16 cellular contexts compared by ENCODE assay signal in the genomic region with DNA sequence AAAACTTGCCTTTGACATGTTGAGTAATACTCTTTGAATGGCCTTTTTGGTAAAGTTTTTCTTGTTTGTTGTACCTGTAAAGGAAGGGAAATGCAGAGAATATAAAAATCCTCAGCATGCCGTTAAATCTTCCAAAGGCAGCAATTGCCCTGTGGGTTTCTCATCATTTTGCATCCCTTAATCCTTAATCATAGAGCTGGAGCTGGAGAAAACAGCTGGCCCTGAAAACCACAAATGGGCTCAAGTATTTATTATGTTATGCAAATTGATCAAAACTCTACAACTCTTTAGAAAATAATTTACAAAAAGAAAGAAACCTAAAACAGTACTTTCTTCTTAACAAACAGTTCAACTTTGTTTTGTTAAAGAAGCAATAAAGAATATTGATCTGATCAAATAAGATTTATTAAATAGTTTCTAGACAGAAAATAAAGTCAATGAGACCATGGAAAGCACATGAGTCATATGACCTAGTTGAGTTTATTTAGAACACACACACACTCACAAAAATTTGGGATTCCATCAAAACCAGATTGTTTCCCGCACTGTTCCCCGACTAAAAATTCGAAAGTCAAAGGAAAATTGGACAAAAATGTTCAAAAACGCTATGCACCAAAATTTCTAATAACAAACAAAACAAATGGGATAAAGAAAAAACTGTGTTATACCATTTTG.
DNase-seq lines count a peak whose midpoint lies in the region; ATAC-seq lines count a peak whose summit lies in the region.
"Had no signal": no experiment of that assay in that cellular context is flagged by ENCODE, and none has a peak within 500 bp of the region (broad histone marks: within the 10 kb centered on the region; RNA-seq: fewer than 3 reads in every experiment).

No MANE protein-coding gene starts in this region.

- DNase-seq in ELR (ENCODE audit: low read depth): peak; percentile 56
- DNase-seq in RPMI7951 (ENCODE audit: low read depth): peak; percentile 84
- DNase-seq in fibroblast of gingiva (ENCODE audit: low read depth): peak; percentile 58
- DNase-seq in renal cortical epithelial cell (ENCODE audit: low read depth): peak; percentile 79
- no peak for DNase-seq in DMS53 treated with DMSO at 0.1 percent for 48 hours (lab: John Stamatoyannopoulos, UW; ENCODE audit: unreplicated experiment)
- no peak for DNase-seq in activated T-cell treated with anti-CD3 and anti-CD28 coated beads, Interleukin-2, amount 50 U/mL, for 4 hours
- DNase-seq in stimulated activated effector memory CD8-positive, alpha-beta T cell treated with anti-CD3 and anti-CD28 coated beads, Interleukin-12 subunit alpha, Interleukin-12 subunit beta, amount 100 ng/mL, for 72 hours (ENCODE audit: low spot score in 2 of 2): no peak
- no peak for DNase-seq in T-helper 17 cell
- DNase-seq: activated B cell treated with CpG ODN at 0.5 μM for 24 hours, BE2C, KBM-7, NCI-H1105, NCI-H2171, nephron progenitor cell, retina, substantia nigra had no signal

- H3K27me3 Mint-ChIP-seq in activated T-cell treated with anti-CD3 and anti-CD28 coated beads, Interleukin-2, amount 50 U/mL, for 4 hours (ENCODE audit: low read depth): no peaks in the 10 kb centered on the region
- no peaks in the 10 kb centered on the region for H3K27me3 Mint-ChIP-seq in T-helper 17 cell
- H3K27me3 Mint-ChIP-seq: activated B cell treated with CpG ODN at 0.5 μM for 24 hours had no signal

- no peaks in the 10 kb centered on the region for H3K9me3 ChIP-seq in T-helper 17 cell (ENCODE audit: control insufficient read depth, low read length, poor library complexity, severe bottlenecking)
- H3K9me3 ChIP-seq: BE2C had no signal

- ATAC-seq in activated T-cell treated with anti-CD3 and anti-CD28 coated beads, Interleukin-2, amount 50 U/mL, for 4 hours: no peak
- ATAC-seq in stimulated activated effector memory CD8-positive, alpha-beta T cell treated with anti-CD3 and anti-CD28 coated beads, Interleukin-12 subunit alpha, Interleukin-12 subunit beta, amount 100 ng/mL, for 72 hours: no peak
- ATAC-seq in T-helper 17 cell: no peak

- no peak overlapping the region for H3K4me3 Mint-ChIP-seq in activated T-cell treated with anti-CD3 and anti-CD28 coated beads, Interleukin-2, amount 50 U/mL, for 4 hours
- no peak overlapping the region for H3K4me3 Mint-ChIP-seq in stimulated activated effector memory CD8-positive, alpha-beta T cell treated with anti-CD3 and anti-CD28 coated beads, Interleukin-12 subunit alpha, Interleukin-12 subunit beta, amount 100 ng/mL, for 72 hours
- H3K4me3 Mint-ChIP-seq in T-helper 17 cell: no peak overlapping the region
- H3K4me3 Mint-ChIP-seq: activated B cell treated with CpG ODN at 0.5 μM for 24 hours, nephron progenitor cell had no signal

- no peaks in the 10 kb centered on the region for H3K9me3 Mint-ChIP-seq in activated T-cell treated with anti-CD3 and anti-CD28 coated beads, Interleukin-2, amount 50 U/mL, for 4 hours
- peaks cover 3% of the 10 kb centered on the region for H3K9me3 Mint-ChIP-seq in stimulated activated effector memory CD8-positive, alpha-beta T cell treated with anti-CD3 and anti-CD28 coated beads, Interleukin-12 subunit alpha, Interleukin-12 subunit beta, amount 100 ng/mL, for 72 hours
- H3K9me3 Mint-ChIP-seq: activated B cell treated with CpG ODN at 0.5 μM for 24 hours had no signal

- no peaks in the 10 kb centered on the region for H3K4me1 Mint-ChIP-seq in activated T-cell treated with anti-CD3 and anti-CD28 coated beads, Interleukin-2, amount 50 U/mL, for 4 hours (ENCODE audit: low read depth)
- no peaks in the 10 kb centered on the region for H3K4me1 Mint-ChIP-seq in stimulated activated effector memory CD8-positive, alpha-beta T cell treated with anti-CD3 and anti-CD28 coated beads, Interleukin-12 subunit alpha, Interleukin-12 subunit beta, amount 100 ng/mL, for 72 hours
- H3K4me1 Mint-ChIP-seq in T-helper 17 cell: no peaks in the 10 kb centered on the region
- H3K4me1 Mint-ChIP-seq: activated B cell treated with CpG ODN at 0.5 μM for 24 hours had no signal

- no peak overlapping the region for H3K27ac Mint-ChIP-seq in stimulated activated effector memory CD8-positive, alpha-beta T cell treated with anti-CD3 and anti-CD28 coated beads, Interleukin-12 subunit alpha, Interleukin-12 subunit beta, amount 100 ng/mL, for 72 hours
- H3K27ac Mint-ChIP-seq in T-helper 17 cell: no peak overlapping the region
- H3K27ac Mint-ChIP-seq: activated B cell treated with CpG ODN at 0.5 μM for 24 hours, nephron progenitor cell had no signal

- H3K36me3 Mint-ChIP-seq in activated T-cell treated with anti-CD3 and anti-CD28 coated beads, Interleukin-2, amount 50 U/mL, for 4 hours (ENCODE audit: insufficient read depth): no peaks in the 10 kb centered on the region
- H3K36me3 Mint-ChIP-seq in stimulated activated effector memory CD8-positive, alpha-beta T cell treated with anti-CD3 and anti-CD28 coated beads, Interleukin-12 subunit alpha, Interleukin-12 subunit beta, amount 100 ng/mL, for 72 hours: no peaks in the 10 kb centered on the region
- no peaks in the 10 kb centered on the region for H3K36me3 Mint-ChIP-seq in T-helper 17 cell (ENCODE audit: low read depth)

Comparison
In these comparisons a context has a peak if more than half of its experiments do, and no peak if none do; other contexts are left out.
1. DNase-seq: peak in ELR (single experiment), RPMI7951 (single experiment), fibroblast of gingiva (single experiment) and renal cortical epithelial cell (single experiment); none in DMS53 treated with DMSO at 0.1 percent for 48 hours (single experiment), activated T-cell treated with anti-CD3 and anti-CD28 coated beads, Interleukin-2, amount 50 U/mL, for 4 hours (single experiment), stimulated activated effector memory CD8-positive, alpha-beta T cell treated with anti-CD3 and anti-CD28 coated beads, Interleukin-12 subunit alpha, Interleukin-12 subunit beta, amount 100 ng/mL, for 72 hours (0 of 2) and T-helper 17 cell (0 of 3).